Comparison of ENCODE assay signal across 10 cellular contexts in genomic region chr17:40448213-40448638, GRCh38. TPM values are rescaled to one million over a fixed set of nuclear protein-coding genes. Genes with fewer than 3 reads are reported as not detected.
A peak's percentile ranks its signal among the peaks of the same experiment; 100 is the strongest.
DNase-seq lines count a peak whose midpoint lies in the region; ATAC-seq and TF ChIP-seq lines count a peak whose summit lies in the region.
"Had no signal": no experiment of that assay in that cellular context is flagged by ENCODE, and none has a peak within 500 bp of the region (broad histone marks: within the 10 kb centered on the region; RNA-seq: fewer than 3 reads in every experiment).

No MANE protein-coding gene starts in this region.

- peaks cover 20% of the 10 kb centered on the region for H3K36me3 Mint-ChIP-seq in HFFc6 (ENCODE audit: low read depth)

- H3K36me3 ChIP-seq in skeletal muscle satellite cell (ENCODE audit: insufficient read depth, low read length) (peaks cover 52% of the 10 kb centered on the region), OCI-LY7 (ENCODE audit: insufficient read depth, low read length) (no peaks in the 10 kb centered on the region)

- H3K27ac Mint-ChIP-seq in HFFc6, result peak overlapping the region; percentile 18; the same call in 1 of the 2 replicates
- H3K27ac Mint-ChIP-seq: activated CD4-positive, alpha-beta memory T cell treated with anti-CD3 and anti-CD28 coated beads, Interleukin-2, amount 10 ng/mL, durations not matched to agents 7 days and 5 days had no signal

- no peak overlapping the region for H2AFZ ChIP-seq in OCI-LY7 (ENCODE audit: low read length)

- no TSS peak for BruUV-seq in OCI-LY7 (replicated peaks; lab: Mats Ljungman, UMichigan)

- H3K27ac ChIP-seq in OCI-LY7 (ENCODE audit: low read depth, low read length, poor library complexity, severe bottlenecking), result no peak overlapping the region

- ATAC-seq in GM18858 (IDR thresholded peaks at IDR 0.05; ENCODE audit: unreplicated experiment) (no peak), GM21515 (IDR thresholded peaks at IDR 0.05; ENCODE audit: unreplicated experiment) (no peak)

- POLR2A ChIA-PET in OCI-LY7 (lab: Charles Lee), result no interaction called here

- no peaks in the 10 kb centered on the region for H3K27me3 ChIP-seq in skeletal muscle satellite cell (ENCODE audit: control insufficient read depth, insufficient read depth, low read length)

- CTCF ChIA-PET in OCI-LY7 (lab: Charles Lee; ENCODE audit: unreplicated experiment), result no interaction called here

- H3K9ac ChIP-seq in skeletal muscle satellite cell (ENCODE audit: low read depth, low read length), result peak overlapping the region; percentile 57

- H4K20me1 ChIP-seq in OCI-LY7 (ENCODE audit: insufficient read depth, low read length), result no peaks in the 10 kb centered on the region

- intact Hi-C loops in OCI-LY7 (cut with micrococcal nuclease; ENCODE audit: unreplicated experiment), result no loop called here

- H3K9me3 Mint-ChIP-seq in HFFc6, result no peaks in the 10 kb centered on the region
- H3K9me3 Mint-ChIP-seq: activated CD4-positive, alpha-beta memory T cell treated with anti-CD3 and anti-CD28 coated beads, Interleukin-2, amount 10 ng/mL, durations not matched to agents 7 days and 5 days had no signal

- peak overlapping the region; percentile 64; the same call in 1 of the 2 replicates for H3K4me3 Mint-ChIP-seq in HFFc6
- H3K4me3 Mint-ChIP-seq: activated CD4-positive, alpha-beta memory T cell treated with anti-CD3 and anti-CD28 coated beads, Interleukin-2, amount 10 ng/mL, durations not matched to agents 7 days and 5 days had no signal

- H3K4me2 ChIP-seq in skeletal muscle satellite cell (ENCODE audit: low read length) (peak overlapping the region; percentile 76), OCI-LY7 (ENCODE audit: low read length) (no peak overlapping the region)

- H3K9me3 ChIP-seq in skeletal muscle satellite cell (replicated peaks; ENCODE audit: low read length) (no peaks in the 10 kb centered on the region), OCI-LY7 (ENCODE audit: low read length) (no peaks in the 10 kb centered on the region)

- no peaks in the 10 kb centered on the region for H3K79me2 ChIP-seq in OCI-LY7 (ENCODE audit: insufficient read depth, low read depth, low read length)

- H3K9me2 ChIP-seq in OCI-LY7 (ENCODE audit: insufficient read depth, low read length), result no peaks in the 10 kb centered on the region

- H3K4me3 ChIP-seq in fibroblast of the aortic adventitia (ENCODE audit: low read depth, low read length) (peak overlapping the region; percentile 95), skeletal muscle satellite cell (ENCODE audit: low read length) (peak overlapping the region; percentile 60), OCI-LY7 (ENCODE audit: low read depth, low read length, poor library complexity, severe bottlenecking) (no peak overlapping the region)

- H3K4me1 Mint-ChIP-seq in HFFc6 (ENCODE audit: low read depth), result peaks cover 76% of the 10 kb centered on the region

- peaks cover 7% of the 10 kb centered on the region for H3K27me3 Mint-ChIP-seq in HFFc6 (ENCODE audit: insufficient read depth)

- no peak for DNase-seq in HFFc6
- DNase-seq in SKM-1 (lab: John Stamatoyannopoulos, UW; ENCODE audit: unreplicated experiment), result peak; percentile 22
- DNase-seq in fibroblast of the aortic adventitia (ENCODE audit: low read depth), result peak; percentile 69
- DNase-seq in middle frontal gyrus (ENCODE audit: extremely low spot score, low spot score), result no peak
- DNase-seq in OCI-LY7 (ENCODE audit: low spot score), result no peak
- DNase-seq: activated CD4-positive, alpha-beta memory T cell treated with anti-CD3 and anti-CD28 coated beads, Interleukin-2, amount 10 ng/mL, durations not matched to agents 7 days and 5 days; stimulated activated CD4-positive, alpha-beta T cell treated with anti-CD3 and anti-CD28 coated beads, Interleukin-1b, Interleukin-23, amount 100 ng/mL, for 48 hours had no signal

- H3K4me1 ChIP-seq in skeletal muscle satellite cell (ENCODE audit: control insufficient read depth, insufficient read depth, low read length), result peaks cover 66% of the 10 kb centered on the region
- no peaks in the 10 kb centered on the region for H3K4me1 ChIP-seq in OCI-LY7 (ENCODE audit: insufficient read depth, low read length, poor library complexity, severe bottlenecking)

- TF ChIP-seq CTCF in HFFc6 (IDR thresholded peaks at IDR 0.05) (no peak), fibroblast of the aortic adventitia (IDR thresholded peaks at IDR 0.05; ENCODE audit: insufficient read depth, low read length) (no peak), OCI-LY7 (conservative IDR thresholded peaks at IDR 0.05; ENCODE audit: low read length) (no peak)

RNA-seq across cellular contexts. Expression of gene IGFBP4, which starts 5.0 kb away (rescaled TPM):
- 100 to 1,000 TPM; 575 to 816 (median 659) TPM for total RNA-seq in HFFc6 (2021; fragmentation: NEBNext Ultra II Directional; extraction: Animal tissue kit (Norgen Biotek cat#: 25700))
- total RNA-seq in fibroblast of the aortic adventitia (ENCODE audit: low replicate concordance), result 314 and 706 TPM in 2 replicates
- total RNA-seq in skeletal muscle satellite cell (2012; rRNA removed), result 193 and 259 TPM in 2 replicates
- not detected in 2 replicates for total RNA-seq in OCI-LY7 (2014; rRNA removed; shearing (Covaris generic))
- total RNA-seq in OCI-LY7 (2022), result not detected in 2 replicates

RNA-seq across cellular contexts. Expression of gene TOP2A, which starts 30.5 kb away (rescaled TPM):
- total RNA-seq in HFFc6 (2021; fragmentation: NEBNext Ultra II Directional; extraction: Animal tissue kit (Norgen Biotek cat#: 25700)), result 100 to 1,000 TPM in 5 of 6 experiments, 10 to 100 TPM in 1; 73.2 to 170 (median 150) TPM
- total RNA-seq in fibroblast of the aortic adventitia (ENCODE audit: low replicate concordance) (25.3 and 145 TPM in 2 replicates), OCI-LY7 (2022) (340 and 442 TPM in 2 replicates)
- 67.4 and 72.3 TPM in 2 replicates for total RNA-seq in skeletal muscle satellite cell (2012; rRNA removed)
- total RNA-seq in OCI-LY7 (2014; rRNA removed; shearing (Covaris generic)), result 293 and 303 TPM in 2 replicates

RNA-seq across cellular contexts. Expression of gene TNS4, which starts 53.2 kb away (rescaled TPM):
- under 1 TPM in 1 of 6 experiments, not detected in 5; 0.17 TPM for total RNA-seq in HFFc6 (2021; fragmentation: NEBNext Ultra II Directional; extraction: Animal tissue kit (Norgen Biotek cat#: 25700))
- total RNA-seq in fibroblast of the aortic adventitia (ENCODE audit: low replicate concordance) (not detected in 2 replicates), OCI-LY7 (2022) (0.66 and 0.97 TPM in 2 replicates)
- under 0.01 and 0.22 TPM in 2 replicates for total RNA-seq in skeletal muscle satellite cell (2012; rRNA removed)
- total RNA-seq in OCI-LY7 (2014; rRNA removed; shearing (Covaris generic)), result 0.18 and 0.22 TPM in 2 replicates

Comparison
In these comparisons a context has a peak if more than half of its experiments do, and no peak if none do; other contexts are left out.
1. DNase-seq: peak in SKM-1 (single experiment) and fibroblast of the aortic adventitia (single experiment); none in HFFc6 (single experiment), middle frontal gyrus (single experiment) and OCI-LY7 (single experiment).
2. RNA of gene IGFBP4, which starts 5.0 kb away (total RNA-seq): 575 to 816 TPM in HFFc6 and 314 to 706 TPM in fibroblast of the aortic adventitia; not detected in OCI-LY7; every median in the first group is over 100 times any median in the second.